ENCODE assay signal across 16 cellular contexts in genomic region chr16:360698-361336, GRCh38.
"Had no signal": no experiment of that assay in that cellular context is flagged by ENCODE, and none has a peak within 500 bp of the region (broad histone marks: within the 10 kb centered on the region; RNA-seq: fewer than 3 reads in every experiment).

No MANE protein-coding gene starts in this region.

- H3K36me3 ChIP-seq: heart left ventricle, tibial nerve had no signal

- DNase-seq: effector CD8-positive, alpha-beta T cell; foreskin melanocyte; heart left ventricle; hippocampal formation; kidney glomerular epithelial cell; mesendoderm; naive B cell; stimulated activated CD4-positive, alpha-beta T cell treated with anti-CD3 and anti-CD28 coated beads, Interleukin-4, amount 100 ng/mL, for 1 hour; stimulated activated CD8-positive, alpha-beta memory T cell treated with anti-CD3 and anti-CD28 coated beads, Interleukin-4, amount 100 ng/mL, for 48 hours had no signal

- H3K4me3 Mint-ChIP-seq: naive B cell; nephron; stimulated activated naive CD8-positive, alpha-beta T cell treated with anti-CD3 and anti-CD28 coated beads, Interleukin-15, Interleukin-2, amounts not matched to agents 100 ng/mL and 50 ng/mL, for 24 hours had no signal

- H3K4me1 ChIP-seq: heart left ventricle had no signal

- H3K36me3 Mint-ChIP-seq: naive B cell; stimulated activated effector memory CD8-positive, alpha-beta T cell treated with anti-CD3 and anti-CD28 coated beads, Interleukin-12 subunit alpha, Interleukin-12 subunit beta, amount 100 ng/mL, for 72 hours had no signal

- H3K4me2 ChIP-seq: smooth muscle cell had no signal

- H3K4me3 ChIP-seq: coronary artery, heart left ventricle, smooth muscle cell, tibial nerve had no signal

- H3K27ac Mint-ChIP-seq: naive B cell; nephron; stimulated activated effector memory CD8-positive, alpha-beta T cell treated with anti-CD3 and anti-CD28 coated beads, Interleukin-12 subunit alpha, Interleukin-12 subunit beta, amount 100 ng/mL, for 72 hours; stimulated activated naive CD8-positive, alpha-beta T cell treated with anti-CD3 and anti-CD28 coated beads, Interleukin-15, Interleukin-2, amounts not matched to agents 100 ng/mL and 50 ng/mL, for 24 hours had no signal

- H3K9me3 ChIP-seq: heart left ventricle, tibial nerve had no signal

- H3K4me1 Mint-ChIP-seq: nephron had no signal

- H3K9me3 Mint-ChIP-seq: naive B cell; nephron; stimulated activated effector memory CD8-positive, alpha-beta T cell treated with anti-CD3 and anti-CD28 coated beads, Interleukin-12 subunit alpha, Interleukin-12 subunit beta, amount 100 ng/mL, for 72 hours; stimulated activated naive CD8-positive, alpha-beta T cell treated with anti-CD3 and anti-CD28 coated beads, Interleukin-15, Interleukin-2, amounts not matched to agents 100 ng/mL and 50 ng/mL, for 24 hours had no signal

- H3K27ac ChIP-seq: coronary artery, heart left ventricle, tibial nerve had no signal

- ATAC-seq: heart left ventricle; right cardiac atrium; stimulated activated effector memory CD8-positive, alpha-beta T cell treated with anti-CD3 and anti-CD28 coated beads, Interleukin-12 subunit alpha, Interleukin-12 subunit beta, amount 100 ng/mL, for 72 hours had no signal

- H3K27me3 Mint-ChIP-seq: stimulated activated naive CD8-positive, alpha-beta T cell treated with anti-CD3 and anti-CD28 coated beads, Interleukin-15, Interleukin-2, amounts not matched to agents 100 ng/mL and 50 ng/mL, for 24 hours had no signal
